8 cellular contexts compared by ENCODE assay signal in the genomic region with DNA sequence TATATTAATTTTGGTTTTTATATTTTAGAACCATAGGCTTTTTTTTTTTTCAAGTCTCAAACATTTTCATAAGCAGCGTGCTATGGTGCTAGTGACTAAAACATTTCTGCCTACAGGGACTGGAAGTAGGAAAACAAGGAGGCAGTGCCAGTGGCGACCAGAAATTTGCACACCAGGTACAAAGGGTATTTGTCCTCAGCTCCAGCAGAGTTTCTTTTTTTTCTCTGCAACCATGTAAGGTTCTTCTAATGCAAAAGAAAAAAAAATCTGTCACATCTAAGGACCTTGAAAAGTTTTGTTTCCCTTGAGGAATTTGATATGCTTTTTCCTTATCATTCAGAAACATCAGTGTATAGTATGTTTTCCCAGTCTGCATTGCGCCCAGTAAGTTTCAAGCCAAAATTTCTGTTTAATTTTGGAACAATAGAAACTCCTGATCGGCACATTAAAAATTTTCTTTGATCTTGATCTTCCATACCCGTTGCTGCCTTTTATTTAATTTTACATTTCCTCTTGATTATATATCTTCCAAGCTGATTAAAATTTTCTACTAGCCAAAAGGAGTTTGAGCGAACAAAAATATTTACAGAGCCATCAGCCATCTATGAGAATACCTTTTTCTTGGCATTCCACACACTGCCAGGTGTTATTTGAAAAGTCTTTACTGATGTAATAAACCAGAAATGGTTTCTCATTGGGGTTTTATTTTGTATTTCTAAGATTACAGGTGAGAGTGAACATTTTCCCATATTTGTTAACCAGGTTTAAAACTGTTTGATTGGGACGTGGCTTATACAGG. TPM values are rescaled to one million over a fixed set of nuclear protein-coding genes. Genes with fewer than 3 reads are reported as not detected.
DNase-seq lines count a peak whose midpoint lies in the region; ATAC-seq and TF ChIP-seq lines count a peak whose summit lies in the region.

No MANE protein-coding gene starts in this region.

- H3K4me3 ChIP-seq in HUES48 (ENCODE audit: low read depth, low read length) (peak overlapping the region; percentile 87), astrocyte of the spinal cord (ENCODE audit: low read depth, low read length) (peak overlapping the region; percentile 90), mesodermal cell (ENCODE audit: extremely low read depth, insufficient read depth, low read length, poor library complexity, severe bottlenecking) (peak overlapping the region; percentile 98)

- in situ Hi-C loops in astrocyte of the spinal cord (cut with HindIII; ENCODE audit: low sequenced_read_pairs) = no loop called here

- H3K27ac ChIP-seq in 22Rv1 = peak overlapping the region; percentile 79
- peak overlapping the region; percentile 82 for H3K27ac ChIP-seq in HUES48 (ENCODE audit: low read depth, low read length)
- H3K27ac ChIP-seq in mesodermal cell (ENCODE audit: low read depth, low read length, severe bottlenecking) = peak overlapping the region; percentile 17

- H3K9me3 ChIP-seq in HUES48 (ENCODE audit: control insufficient read depth, insufficient read depth, low read length) = no peaks in the 10 kb centered on the region
- H3K9me3 ChIP-seq in mesodermal cell (ENCODE audit: control insufficient read depth, low read length) = no peaks in the 10 kb centered on the region

- no peak for TF ChIP-seq CTCF in 22Rv1 (IDR thresholded peaks at IDR 0.05)
- TF ChIP-seq CTCF in astrocyte of the spinal cord (IDR thresholded peaks at IDR 0.05; ENCODE audit: low read depth, low read length) = no peak

- no peaks in the 10 kb centered on the region for H3K27me3 ChIP-seq in HUES48 (ENCODE audit: control insufficient read depth, insufficient read depth, low read length)

- peaks cover 17% of the 10 kb centered on the region for H3K4me1 ChIP-seq in HUES48 (ENCODE audit: control insufficient read depth, insufficient read depth, low read length)
- peaks cover 4% of the 10 kb centered on the region for H3K4me1 ChIP-seq in mesodermal cell (ENCODE audit: control insufficient read depth, insufficient read depth, low read length, poor library complexity, severe bottlenecking)

- no peak for DNase-seq in astrocyte of the spinal cord (ENCODE audit: low read depth, low spot score)
- DNase-seq in SW 1271 (lab: John Stamatoyannopoulos, UW) = no peak
- DNase-seq in GDM1 (lab: John Stamatoyannopoulos, UW) = no peak

- no peak for ATAC-seq in HG02885 (IDR thresholded peaks at IDR 0.05; ENCODE audit: poor library complexity, unreplicated experiment)
- no peak for ATAC-seq in HG02973 (IDR thresholded peaks at IDR 0.05; ENCODE audit: unreplicated experiment)

- WGBS in mesodermal cell (ENCODE audit: insufficient coverage in 2 of 2), 2 experiments = 82 to 100% methylated on average over 4 to 6 of the region's 7 CpGs

- H3K36me3 ChIP-seq in HUES48 (ENCODE audit: control insufficient read depth, insufficient read depth, low read length) (no peaks in the 10 kb centered on the region), mesodermal cell (ENCODE audit: control insufficient read depth, insufficient read depth, low read length) (peaks cover 6% of the 10 kb centered on the region)

- peak overlapping the region; percentile 54 for H3K9ac ChIP-seq in HUES48 (ENCODE audit: low read depth, low read length)

RNA-seq across cellular contexts. Expression of gene KLHDC10, which starts 1.0 kb away (rescaled TPM):
- 25.5 TPM for polyA plus RNA-seq in mesodermal cell (2013, experiment 1 of 2)
- polyA plus RNA-seq in mesodermal cell (2013, experiment 2 of 2) = 28.0 TPM

RNA-seq across cellular contexts. Expression of gene ZC3HC1, which starts 18.2 kb away (rescaled TPM):
- polyA plus RNA-seq in mesodermal cell (2013, experiment 1 of 2) = 31.7 TPM
- polyA plus RNA-seq in mesodermal cell (2013, experiment 2 of 2) = 31.3 TPM

Comparison
In these comparisons a context has a peak if more than half of its experiments do, and no peak if none do; other contexts are left out.
1. H3K27ac ChIP-seq: peak in every context shown above with its lines; median percentile 82 in HUES48; 79 in 22Rv1; 17 in mesodermal cell.